ENCODE assay signal across 22 cellular contexts in genomic region chr17:38786372-38786771, GRCh38. TPM values are rescaled to one million over a fixed set of nuclear protein-coding genes. Genes with fewer than 3 reads are reported as not detected.
"Had no signal": no experiment of that assay in that cellular context is flagged by ENCODE, and none has a peak within 500 bp of the region (broad histone marks: within the 10 kb centered on the region; RNA-seq: fewer than 3 reads in every experiment).

No MANE protein-coding gene starts in this region.

- FAIRE-seq: astrocyte had no signal

- ATAC-seq: activated CD8-positive, alpha-beta memory T cell treated with anti-CD3 and anti-CD28 coated beads, Interleukin-2, amount 10 ng/mL, durations not matched to agents 7 days and 5 days; activated CD8-positive, alpha-beta T cell treated with anti-CD3 and anti-CD28 coated beads for 36 hours; gastroesophageal sphincter; left colon; naive thymus-derived CD8-positive, alpha-beta T cell; SK-N-SH treated with all-trans-retinoic acid at 6 μM for 48 hours; stimulated activated naive B cell treated with anti-CD40 and anti-IgM and Interleukin-4, amounts not matched to agents 10 μg/mL and 1 μg/mL and 100 μg/mL, for 72 hours had no signal

- H3K9me3 ChIP-seq: adrenal gland, esophagus squamous epithelium, gastroesophageal sphincter, sigmoid colon, testis had no signal

- H3K4me3 ChIP-seq: adrenal gland, esophagus squamous epithelium, gastroesophageal sphincter, neural progenitor cell, sigmoid colon, testis had no signal

- H3K4me1 ChIP-seq: testis had no signal

- H3K36me3 ChIP-seq: neural progenitor cell had no signal

- DNase-seq: activated CD4-positive, alpha-beta T cell treated with anti-CD3 and anti-CD28 coated beads, Interleukin-2, amount 10 ng/mL, durations not matched to agents 7 days and 5 days; activated CD8-positive, alpha-beta memory T cell treated with anti-CD3 and anti-CD28 coated beads, Interleukin-2, amount 10 ng/mL, durations not matched to agents 7 days and 5 days; activated CD8-positive, alpha-beta T cell treated with anti-CD3 and anti-CD28 coated beads for 36 hours; activated gamma-delta T cell treated with Interleukin-2 at 50 U/mL for 16 hours; central memory CD4-positive, alpha-beta T cell; dermis blood vessel endothelial cell; effector CD8-positive, alpha-beta T cell; esophagus squamous epithelium; head of caudate nucleus; hypothalamus; left colon; naive thymus-derived CD8-positive, alpha-beta T cell; sigmoid colon; stimulated activated CD4-positive, alpha-beta T cell treated with anti-CD3 and anti-CD28 coated beads, Interleukin-2, amount 100 ng/mL, for 48 hours; stimulated activated CD8-positive, alpha-beta memory T cell treated with anti-CD3 and anti-CD28 coated beads, Interleukin-4, amount 100 ng/mL, for 48 hours; stimulated activated naive B cell treated with anti-CD40 and anti-IgM and Interleukin-4, amounts not matched to agents 10 μg/mL and 1 μg/mL and 100 μg/mL, for 72 hours; testis had no signal

- H3K27ac ChIP-seq: adrenal gland, gastroesophageal sphincter, neural progenitor cell, sigmoid colon, testis had no signal

- H3K27me3 ChIP-seq: adrenal gland, esophagus squamous epithelium, gastroesophageal sphincter, neural progenitor cell, sigmoid colon, testis had no signal

- H2AFZ ChIP-seq: neural progenitor cell had no signal

- H3K9ac ChIP-seq: neural progenitor cell had no signal

- H3K4me2 ChIP-seq: neural progenitor cell had no signal

RNA-seq across cellular contexts. Expression of gene PCGF2, which starts 38.2 kb away (rescaled TPM):
- total RNA-seq: naive thymus-derived CD8-positive, alpha-beta T cell had no signal
